21 cellular contexts compared by ENCODE assay signal in the genomic region with DNA sequence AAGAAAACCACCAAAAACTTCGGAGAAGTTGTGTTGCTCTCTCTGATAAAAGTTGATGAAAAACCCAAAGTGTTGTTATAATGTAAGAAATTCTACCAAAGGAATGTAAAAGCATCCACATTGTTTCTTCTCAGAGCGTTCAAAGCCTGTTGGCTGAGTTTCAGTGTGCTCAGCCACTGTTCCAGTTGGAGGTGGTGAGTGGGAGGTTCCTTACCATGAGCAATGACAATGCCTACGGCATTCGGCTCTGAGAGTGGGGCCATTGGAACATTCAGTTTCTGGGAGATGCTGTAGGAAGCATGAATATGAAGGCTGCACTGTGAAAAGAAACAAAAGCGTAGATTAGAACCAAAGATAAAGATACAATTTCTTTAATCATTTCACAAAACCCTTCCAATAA. TPM values are rescaled to one million over a fixed set of nuclear protein-coding genes. Genes with fewer than 3 reads are reported as not detected.
DNase-seq lines count a peak whose midpoint lies in the region; ATAC-seq, FAIRE-seq and TF ChIP-seq lines count a peak whose summit lies in the region.
"Had no signal": no experiment of that assay in that cellular context is flagged by ENCODE, and none has a peak within 500 bp of the region (broad histone marks: within the 10 kb centered on the region; RNA-seq: fewer than 3 reads in every experiment).

No MANE protein-coding gene starts in this region.

- H3K27ac ChIP-seq in pancreas, result no peak overlapping the region
- H3K27ac ChIP-seq: BLaER1 had no signal

- H3K4me3 ChIP-seq in HAP-1 (no peak overlapping the region), cardiac fibroblast (replicated peaks in 1 of 2; ENCODE audit: low read depth in 2 of 2, low read length in 2 of 2) (no peak overlapping the region), pancreas (no peak overlapping the region)
- H3K4me3 ChIP-seq: BLaER1, GM12878, GM23338, K562 had no signal

- H3K9me3 ChIP-seq in HAP-1 (peaks cover 6% of the 10 kb centered on the region; the same call in 1 of the 2 replicates), pancreas (no peaks in the 10 kb centered on the region)

- H3K27me3 ChIP-seq in HAP-1 (ENCODE audit: low read depth), result no peaks in the 10 kb centered on the region
- H3K27me3 ChIP-seq in pancreas, result no peaks in the 10 kb centered on the region
- H3K27me3 ChIP-seq: BLaER1 had no signal

- ATAC-seq in HG02870 (IDR thresholded peaks at IDR 0.05; ENCODE audit: unreplicated experiment) (no peak), pancreas (no peak)
- ATAC-seq: GM12878, GM23338, K562 had no signal

- TF ChIP-seq CTCF in cardiac fibroblast (IDR thresholded peaks at IDR 0.05; ENCODE audit: low read depth, low read length), result no peak
- no peak for TF ChIP-seq CTCF in pancreas (IDR thresholded peaks at IDR 0.05)

- in situ Hi-C loops in HAP-1 (cut with MboI; ENCODE audit: low sequenced_read_pairs), result no loop called here
- in situ Hi-C loops in ACHN (cut with HindIII; ENCODE audit: low pct_ligation_motif_present, low pct_unique_long_range_greater_than_20kb, low sequenced_read_pairs), result no loop called here

- peak; percentile 3 to 18 for DNase-seq in HAP-1 (ENCODE audit: low spot score in 2 of 2)
- DNase-seq in cardiac fibroblast (ENCODE audit: low read depth in 2 of 2), result peak; percentile 8 to 22
- DNase-seq in kidney glomerular epithelial cell (lab: John Stamatoyannopoulos, UW), result peak; percentile 3
- DNase-seq in superior temporal gyrus (ENCODE audit: extremely low spot score), result peak; percentile 79
- no peak for DNase-seq in pancreas
- DNase-seq in DMS153 treated with DMSO at 0.1 percent for 48 hours (lab: John Stamatoyannopoulos, UW; ENCODE audit: unreplicated experiment), result no peak
- no peak for DNase-seq in ACHN
- DNase-seq: CD4-positive, alpha-beta memory T cell; DMS53; EL; NCI-H1105 treated with DMSO at 0.1 percent for 48 hours; NCI-H1694; Right ventricle myocardium superior had no signal

- WGBS in pancreas, 2 donors, result 88 to 95% methylated on average over 5 of the region's 5 CpGs

- no peak for FAIRE-seq in pancreas (lab: Jason Lieb, UNC)
- FAIRE-seq: A204.1, GM12878, K562, RCC 7860 had no signal

- intact Hi-C loops in pancreas (cut with DNase I), result no loop called here

- H3K36me3 ChIP-seq in HAP-1 (replicated peaks), result peaks cover 48% of the 10 kb centered on the region
- peaks cover 0 to 16% (median 7%) of the 10 kb centered on the region in 3 donors for H3K36me3 ChIP-seq in pancreas

- H3K4me1 ChIP-seq in HAP-1 (0 out of 2 replicates have a peak, but pooled peaks cover 4% of the 10 kb centered on the region), pancreas (no peaks in the 10 kb centered on the region)
- H3K4me1 ChIP-seq: BLaER1 had no signal

RNA-seq across cellular contexts. Expression of gene MYBPHL, which starts 20.5 kb away (rescaled TPM):
- total RNA-seq in pancreas, result under 1 TPM in 2 of 6 donors, not detected in 4; 0.26 to 0.28 TPM
- 1 to 10 TPM in 1 of 2 donors, under 1 TPM in 1; 0.27 to 1.1 TPM for polyA plus RNA-seq in pancreas
- total RNA-seq: CD4-positive, alpha-beta memory T cell; GM12878; GM23338; NCI-H460 had no signal
- polyA plus RNA-seq: CD4-positive, alpha-beta memory T cell; GM23338 had no signal

RNA-seq across cellular contexts. Expression of gene PSRC1, which starts 44.3 kb away (rescaled TPM):
- total RNA-seq in pancreas, result 1 to 10 TPM in 2 of 6 donors, under 1 TPM in 4; 0.08 to 3.0 (median 0.78) TPM
- 1 to 10 TPM; 2.2 to 5.4 TPM for polyA plus RNA-seq in pancreas

Comparison
In these comparisons a context has a peak if more than half of its experiments do, and no peak if none do; other contexts are left out.
1. DNase-seq: peak in HAP-1 (2 of 2), cardiac fibroblast (2 of 2), kidney glomerular epithelial cell (single experiment) and superior temporal gyrus (single experiment); none in pancreas (0 of 6), DMS153 treated with DMSO at 0.1 percent for 48 hours (single experiment) and ACHN (single experiment).